ENCODE assay signal across 9 cellular contexts in the genomic region with DNA sequence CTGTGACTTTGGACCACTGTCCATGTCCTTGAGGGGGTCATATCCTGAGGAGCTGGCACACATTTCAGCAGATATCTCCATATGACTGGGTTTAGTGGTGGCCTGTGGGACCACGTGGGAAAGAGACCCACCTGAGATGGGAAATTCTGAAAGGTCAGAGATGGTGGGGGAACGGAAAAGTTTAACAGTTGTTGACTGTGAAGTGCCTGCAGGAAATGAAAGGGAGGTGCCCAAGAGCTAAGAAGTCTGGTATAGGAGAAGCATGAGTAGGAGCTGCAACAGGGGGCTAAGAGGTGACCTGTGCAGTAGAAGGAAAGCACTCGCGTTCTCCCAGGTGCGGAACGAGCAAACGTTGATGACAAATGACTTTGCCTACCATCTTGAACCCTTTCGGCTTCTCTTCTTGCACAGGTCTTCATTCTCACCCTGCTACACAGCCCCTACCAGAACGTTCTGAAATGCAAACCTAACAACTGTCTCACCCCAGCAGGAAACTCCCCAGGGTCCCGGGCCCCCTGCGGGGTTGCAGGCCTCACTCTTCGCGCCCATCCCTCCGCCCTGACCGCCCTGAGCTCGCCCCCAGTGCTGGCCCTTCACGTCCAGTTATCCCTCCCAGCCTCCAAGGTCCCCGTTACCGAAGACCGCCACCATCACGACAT. TPM values are rescaled to one million over a fixed set of nuclear protein-coding genes. Genes with fewer than 3 reads are reported as not detected.
DNase-seq lines count a peak whose midpoint lies in the region; ATAC-seq and TF ChIP-seq lines count a peak whose summit lies in the region.
"Had no signal": no experiment of that assay in that cellular context is flagged by ENCODE, and none has a peak within 500 bp of the region (broad histone marks: within the 10 kb centered on the region; RNA-seq: fewer than 3 reads in every experiment).

No MANE protein-coding gene starts in this region.

- no peak overlapping the region for H3K27ac ChIP-seq in neural cell (ENCODE audit: low read length)

- H3K36me3 Mint-ChIP-seq in dendritic cell treated with granulocyte-macrophage colony-stimulating factor and Interleukin-4, amounts not matched to agents 40 ng/mL and 50 ng/mL, for 4 days (ENCODE audit: low read depth), result no peaks in the 10 kb centered on the region

- TF ChIP-seq EP300 in neural cell (conservative IDR thresholded peaks at IDR 0.05; ENCODE audit: poor library complexity, severe bottlenecking), result no peak

- no peak for TF ChIP-seq CTCF in BE2C (IDR thresholded peaks at IDR 0.05; ENCODE audit: low read depth, low read length)
- TF ChIP-seq CTCF in neural cell (IDR thresholded peaks at IDR 0.05; ENCODE audit: poor library complexity, severe bottlenecking), result no peak

- H3K27me3 Mint-ChIP-seq in dendritic cell treated with granulocyte-macrophage colony-stimulating factor and Interleukin-4, amounts not matched to agents 40 ng/mL and 50 ng/mL, for 4 days, result no peaks in the 10 kb centered on the region

- no peak overlapping the region for H2AFZ ChIP-seq in neural cell (ENCODE audit: low read depth, low read length)

- no peaks in the 10 kb centered on the region for H3F3A ChIP-seq in neural cell (ENCODE audit: insufficient read depth, low read length, poor library complexity, severe bottlenecking)

- peak overlapping the region; percentile 69 for H3K4me3 ChIP-seq in BE2C (ENCODE audit: low read depth, low read length)
- H3K4me3 ChIP-seq in Jurkat, Clone E6-1 (ENCODE audit: low read length), result peak overlapping the region; percentile 60
- peak overlapping the region; percentile 45 for H3K4me3 ChIP-seq in neural cell (ENCODE audit: low read length)

- no peaks in the 10 kb centered on the region for H4K20me1 ChIP-seq in neural cell (ENCODE audit: insufficient read depth)

- H3K27ac Mint-ChIP-seq in dendritic cell treated with granulocyte-macrophage colony-stimulating factor and Interleukin-4, amounts not matched to agents 40 ng/mL and 50 ng/mL, for 4 days, result peak overlapping the region; percentile 85

- H3K4me1 Mint-ChIP-seq in dendritic cell treated with granulocyte-macrophage colony-stimulating factor and Interleukin-4, amounts not matched to agents 40 ng/mL and 50 ng/mL, for 4 days (ENCODE audit: low read depth), result peaks cover 23% of the 10 kb centered on the region

- no peaks in the 10 kb centered on the region for H3K79me2 ChIP-seq in neural cell (replicated peaks; ENCODE audit: insufficient read depth, low read length)

- peak overlapping the region; percentile 84 for H3K4me3 Mint-ChIP-seq in dendritic cell treated with granulocyte-macrophage colony-stimulating factor and Interleukin-4, amounts not matched to agents 40 ng/mL and 50 ng/mL, for 4 days

- H3K9me3 ChIP-seq in BE2C, result no peaks in the 10 kb centered on the region
- H3K9me3 ChIP-seq in neural cell (ENCODE audit: low read length), result no peaks in the 10 kb centered on the region

- intact Hi-C loops in dendritic cell treated with granulocyte-macrophage colony-stimulating factor and Interleukin-4, amounts not matched to agents 40 ng/mL and 50 ng/mL, for 4 days (cut with micrococcal nuclease), result loop anchor here (5.0 kb wide), 1 partner anchor 36 kb away; no protein-coding TSS in a partner anchor
- intact Hi-C loops in left colon (cut with DNase I, micrococcal nuclease), result no loop called here

- H3K36me3 ChIP-seq in BE2C (no peaks in the 10 kb centered on the region), neural cell (ENCODE audit: insufficient read depth, low read length) (no peaks in the 10 kb centered on the region)

- no peaks in the 10 kb centered on the region for H3K9me3 Mint-ChIP-seq in dendritic cell treated with granulocyte-macrophage colony-stimulating factor and Interleukin-4, amounts not matched to agents 40 ng/mL and 50 ng/mL, for 4 days

- no peak overlapping the region for H3K4me2 ChIP-seq in neural cell (ENCODE audit: low read length)

- H3K4me1 ChIP-seq in BE2C, result no peaks in the 10 kb centered on the region

- H3K9me2 ChIP-seq in neural cell (ENCODE audit: insufficient read depth, low read length), result no peaks in the 10 kb centered on the region

- H3K9ac ChIP-seq in neural cell (ENCODE audit: low read length), result no peak overlapping the region

- DNase-seq in BE2C (no peak), left colon (no peak), DMS153 (lab: John Stamatoyannopoulos, UW) (no peak), UCSD-AML1 (lab: John Stamatoyannopoulos, UW; ENCODE audit: unreplicated experiment) (no peak), GOT3 (lab: John Stamatoyannopoulos, UW) (no peak)
- no peak for DNase-seq in Jurkat, Clone E6-1 (ENCODE audit: low read depth, low spot score)

- no peak for ATAC-seq in left colon

- no peak for TF ChIP-seq RAD21 in neural cell (conservative IDR thresholded peaks at IDR 0.05)

- H3K27me3 ChIP-seq in BE2C (no peaks in the 10 kb centered on the region), neural cell (ENCODE audit: insufficient read depth, low read depth, low read length) (no peaks in the 10 kb centered on the region)

TF ChIP-seq in neural cell, 6 proteins besides CTCF, POLR2A, EP300 and RAD21:
- TF ChIP-seq SMC3 (conservative IDR thresholded peaks at IDR 0.05; ENCODE audit: poor library complexity) (no peak), EZH2 (IDR thresholded peaks at IDR 0.05; ENCODE audit: borderline replicate concordance, insufficient read depth, low read length, poor library complexity, severe bottlenecking) (no peak), POLR2AphosphoS5 (IDR thresholded peaks at IDR 0.05) (no peak), MXI1 (conservative IDR thresholded peaks at IDR 0.05; ENCODE audit: poor library complexity, severe bottlenecking) (no peak), TAF1 (IDR thresholded peaks at IDR 0.05; ENCODE audit: low read depth) (no peak)
- TF ChIP-seq, protein P1, sequence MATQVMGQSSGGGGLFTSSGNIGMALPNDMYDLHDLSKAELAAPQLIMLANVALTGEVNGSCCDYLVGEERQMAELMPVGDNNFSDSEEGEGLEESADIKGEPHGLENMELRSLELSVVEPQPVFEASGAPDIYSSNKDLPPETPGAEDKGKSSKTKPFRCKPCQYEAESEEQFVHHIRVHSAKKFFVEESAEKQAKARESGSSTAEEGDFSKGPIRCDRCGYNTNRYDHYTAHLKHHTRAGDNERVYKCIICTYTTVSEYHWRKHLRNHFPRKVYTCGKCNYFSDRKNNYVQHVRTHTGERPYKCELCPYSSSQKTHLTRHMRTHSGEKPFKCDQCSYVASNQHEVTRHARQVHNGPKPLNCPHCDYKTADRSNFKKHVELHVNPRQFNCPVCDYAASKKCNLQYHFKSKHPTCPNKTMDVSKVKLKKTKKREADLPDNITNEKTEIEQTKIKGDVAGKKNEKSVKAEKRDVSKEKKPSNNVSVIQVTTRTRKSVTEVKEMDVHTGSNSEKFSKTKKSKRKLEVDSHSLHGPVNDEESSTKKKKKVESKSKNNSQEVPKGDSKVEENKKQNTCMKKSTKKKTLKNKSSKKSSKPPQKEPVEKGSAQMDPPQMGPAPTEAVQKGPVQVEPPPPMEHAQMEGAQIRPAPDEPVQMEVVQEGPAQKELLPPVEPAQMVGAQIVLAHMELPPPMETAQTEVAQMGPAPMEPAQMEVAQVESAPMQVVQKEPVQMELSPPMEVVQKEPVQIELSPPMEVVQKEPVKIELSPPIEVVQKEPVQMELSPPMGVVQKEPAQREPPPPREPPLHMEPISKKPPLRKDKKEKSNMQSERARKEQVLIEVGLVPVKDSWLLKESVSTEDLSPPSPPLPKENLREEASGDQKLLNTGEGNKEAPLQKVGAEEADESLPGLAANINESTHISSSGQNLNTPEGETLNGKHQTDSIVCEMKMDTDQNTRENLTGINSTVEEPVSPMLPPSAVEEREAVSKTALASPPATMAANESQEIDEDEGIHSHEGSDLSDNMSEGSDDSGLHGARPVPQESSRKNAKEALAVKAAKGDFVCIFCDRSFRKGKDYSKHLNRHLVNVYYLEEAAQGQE (IDR thresholded peaks at IDR 0.05; ENCODE audit: borderline replicate concordance), result no peak

RNA-seq across cellular contexts. Expression of a gene that starts 9.8 kb away (rescaled TPM):
- not detected for polyA plus RNA-seq in BE2C (2012; ENCODE audit: insufficient read depth, insufficient read length, low read depth)
- not detected for polyA plus RNA-seq in Jurkat, Clone E6-1 (2012; ENCODE audit: insufficient read depth, insufficient read length)
- polyA plus RNA-seq in neural cell, result not detected in 2 replicates
- not detected in 2 replicates for polyA minus RNA-seq in neural cell
- not detected for total RNA-seq in left colon
- total RNA-seq: glomerular endothelial cell had no signal

RNA-seq across cellular contexts. Expression of a gene that starts 47.3 kb away (rescaled TPM):
- polyA plus RNA-seq in BE2C (2012; ENCODE audit: insufficient read depth, insufficient read length, low read depth), result 240 TPM
- 315 TPM for polyA plus RNA-seq in Jurkat, Clone E6-1 (2012; ENCODE audit: insufficient read depth, insufficient read length)
- 65.0 and 65.8 TPM in 2 replicates for polyA plus RNA-seq in neural cell
- polyA minus RNA-seq in neural cell, result 73.0 and 77.0 TPM in 2 replicates
- 100 to 1,000 TPM; 214 to 257 TPM for total RNA-seq in left colon
